23 cellular contexts compared by ENCODE assay signal in the genomic region with DNA sequence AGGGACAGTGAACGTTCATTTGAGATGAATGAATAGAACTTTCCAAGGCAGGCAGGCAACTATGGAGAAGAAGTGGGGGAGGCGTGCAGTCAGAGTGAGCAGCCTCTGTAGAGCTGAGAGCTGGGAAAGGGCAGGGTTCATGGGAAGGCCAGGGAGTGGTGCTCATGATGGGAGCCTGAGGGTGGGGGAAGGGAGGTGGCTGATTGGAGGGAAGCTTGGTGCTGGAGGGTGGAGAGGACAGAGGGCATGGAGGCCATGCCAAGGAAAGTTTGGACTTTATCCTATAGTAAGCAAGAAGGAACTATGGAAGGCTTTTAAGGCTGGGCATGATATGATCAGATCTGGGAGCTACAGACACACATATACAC. TPM values are rescaled to one million over a fixed set of nuclear protein-coding genes. Genes with fewer than 3 reads are reported as not detected.
DNase-seq lines count a peak whose midpoint lies in the region; ATAC-seq and TF ChIP-seq lines count a peak whose summit lies in the region.
"Had no signal": no experiment of that assay in that cellular context is flagged by ENCODE, and none has a peak within 500 bp of the region (broad histone marks: within the 10 kb centered on the region; RNA-seq: fewer than 3 reads in every experiment).

No MANE protein-coding gene starts in this region.

- peaks cover 2% of the 10 kb centered on the region for H3K4me1 Mint-ChIP-seq in activated CD4-positive, alpha-beta T cell treated with anti-CD3 and anti-CD28 coated beads, Interleukin-2, amount 10 ng/mL, durations not matched to agents 24 days and 14 days
- H3K4me1 Mint-ChIP-seq: activated naive CD8-positive, alpha-beta T cell treated with anti-CD3 and anti-CD28 coated beads, Interleukin-2, amount 10 ng/mL, durations not matched to agents 7 days and 5 days; CD8-positive, alpha-beta memory T cell; memory B cell had no signal

- TF ChIP-seq POLR2A in vagina (IDR thresholded peaks at IDR 0.05): no peak

- H2BK5ac ChIP-seq in neuronal stem cell (ENCODE audit: low read length): no peak overlapping the region

- intact Hi-C loops in right cardiac atrium (cut with DNase I) (loop anchor here in 2 of 4 donors (10.0 kb wide), 1 partner anchor 48 kb away; the partner anchor contains the start of gene LGALSL (in 2 of the 2)), left ventricle myocardium superior (cut with micrococcal nuclease) (loop anchor here (5.0 kb wide), 1 partner anchor 46 kb away; the partner anchor contains the start of gene LGALSL), left colon (cut with DNase I, micrococcal nuclease) (no loop called here), vagina (cut with DNase I) (loop anchor here (10.0 kb wide), 1 partner anchor 48 kb away; the partner anchor contains the start of gene LGALSL)
- intact Hi-C loops in activated CD4-positive, alpha-beta T cell treated with anti-CD3 and anti-CD28 coated beads, Interleukin-2, amount 10 ng/mL, durations not matched to agents 24 days and 14 days (cut with micrococcal nuclease): no loop called here

- no peak overlapping the region for H3K4me3 Mint-ChIP-seq in activated CD4-positive, alpha-beta T cell treated with anti-CD3 and anti-CD28 coated beads, Interleukin-2, amount 10 ng/mL, durations not matched to agents 24 days and 14 days
- H3K4me3 Mint-ChIP-seq: activated naive CD8-positive, alpha-beta T cell treated with anti-CD3 and anti-CD28 coated beads, Interleukin-2, amount 10 ng/mL, durations not matched to agents 7 days and 5 days; CD8-positive, alpha-beta memory T cell; endodermal cell; memory B cell; stimulated activated memory B cell treated with anti-CD40 and anti-IgM and Interleukin-4, amounts not matched to agents 10 μg/mL and 1 μg/mL and 100 μg/mL, for 72 hours had no signal

- WGBS in right cardiac atrium: 64% methylated on average over 2 of the region's 2 CpGs
- no CpG with 5 or more reads among the region's 2 CpGs for WGBS in neuronal stem cell (ENCODE audit: extremely low coverage in 2 of 2, insufficient read length in 2 of 2, insufficient replicate concordance in 1 of 2), 2 donors

- no peak overlapping the region for H2BK120ac ChIP-seq in neuronal stem cell (ENCODE audit: low read depth, low read length)

- no peak overlapping the region for H3K27ac Mint-ChIP-seq in activated CD4-positive, alpha-beta T cell treated with anti-CD3 and anti-CD28 coated beads, Interleukin-2, amount 10 ng/mL, durations not matched to agents 24 days and 14 days
- H3K27ac Mint-ChIP-seq: activated naive CD8-positive, alpha-beta T cell treated with anti-CD3 and anti-CD28 coated beads, Interleukin-2, amount 10 ng/mL, durations not matched to agents 7 days and 5 days; endodermal cell; memory B cell; stimulated activated memory B cell treated with anti-CD40 and anti-IgM and Interleukin-4, amounts not matched to agents 10 μg/mL and 1 μg/mL and 100 μg/mL, for 72 hours had no signal

- H3K36me3 ChIP-seq in neuronal stem cell (replicated peaks in 1 of 2; ENCODE audit: control insufficient read depth in 2 of 2, insufficient read depth in 2 of 2, low read length in 2 of 2) (no peaks in the 10 kb centered on the region), vagina (no peaks in the 10 kb centered on the region)
- H3K36me3 ChIP-seq: SJSA1, uterus had no signal

- peak in 1 of 2 donors; percentile 19 for ATAC-seq in right cardiac atrium
- no peak for ATAC-seq in left ventricle myocardium superior
- ATAC-seq in left colon: peak; percentile 82
- ATAC-seq: stimulated activated memory B cell treated with anti-CD40 and anti-IgM and Interleukin-4, amounts not matched to agents 10 μg/mL and 1 μg/mL and 100 μg/mL, for 72 hours had no signal

- H3K14ac ChIP-seq in neuronal stem cell (ENCODE audit: low read length): no peak overlapping the region

- peaks cover 17% of the 10 kb centered on the region for H3K27me3 Mint-ChIP-seq in activated CD4-positive, alpha-beta T cell treated with anti-CD3 and anti-CD28 coated beads, Interleukin-2, amount 10 ng/mL, durations not matched to agents 24 days and 14 days
- H3K27me3 Mint-ChIP-seq: stimulated activated memory B cell treated with anti-CD40 and anti-IgM and Interleukin-4, amounts not matched to agents 10 μg/mL and 1 μg/mL and 100 μg/mL, for 72 hours had no signal

- no peak overlapping the region for H3K4ac ChIP-seq in neuronal stem cell (ENCODE audit: low read length)

- H2BK15ac ChIP-seq in neuronal stem cell (ENCODE audit: low read length): no peak overlapping the region

- no peak overlapping the region for H3K4me2 ChIP-seq in neuronal stem cell (ENCODE audit: insufficient read depth, low read length, poor library complexity, severe bottlenecking)

- H3K9me3 ChIP-seq in right cardiac atrium (ENCODE audit: control insufficient read depth, low read length): no peaks in the 10 kb centered on the region
- H3K9me3 ChIP-seq in neuronal stem cell (replicated peaks in 1 of 2; ENCODE audit: control insufficient read depth in 2 of 2, insufficient read depth in 1 of 2, low read depth in 1 of 2, low read length in 2 of 2): no peaks in the 10 kb centered on the region
- H3K9me3 ChIP-seq in vagina: no peaks in the 10 kb centered on the region
- H3K9me3 ChIP-seq: SJSA1, uterus had no signal

- no peaks in the 10 kb centered on the region for H3K36me3 Mint-ChIP-seq in activated CD4-positive, alpha-beta T cell treated with anti-CD3 and anti-CD28 coated beads, Interleukin-2, amount 10 ng/mL, durations not matched to agents 24 days and 14 days (ENCODE audit: low read depth)
- H3K36me3 Mint-ChIP-seq: activated naive CD8-positive, alpha-beta T cell treated with anti-CD3 and anti-CD28 coated beads, Interleukin-2, amount 10 ng/mL, durations not matched to agents 7 days and 5 days; CD8-positive, alpha-beta memory T cell; stimulated activated memory B cell treated with anti-CD40 and anti-IgM and Interleukin-4, amounts not matched to agents 10 μg/mL and 1 μg/mL and 100 μg/mL, for 72 hours had no signal

- H3K4me1 ChIP-seq in right cardiac atrium (ENCODE audit: control insufficient read depth, insufficient read depth, low read length) (peaks cover 24% of the 10 kb centered on the region), neuronal stem cell (ENCODE audit: control insufficient read depth in 2 of 2, insufficient read depth in 1 of 2, low read depth in 1 of 2, low read length in 2 of 2) (peaks cover 33 to 38% of the 10 kb centered on the region in 2 donors), vagina (peaks cover 40% of the 10 kb centered on the region)
- H3K4me1 ChIP-seq: uterus had no signal

- H3K18ac ChIP-seq in neuronal stem cell (ENCODE audit: low read length): no peak overlapping the region

- no peak overlapping the region for H2BK12ac ChIP-seq in neuronal stem cell (ENCODE audit: low read length)

- H3K9me3 Mint-ChIP-seq in activated CD4-positive, alpha-beta T cell treated with anti-CD3 and anti-CD28 coated beads, Interleukin-2, amount 10 ng/mL, durations not matched to agents 24 days and 14 days: no peaks in the 10 kb centered on the region
- H3K9me3 Mint-ChIP-seq: CD8-positive, alpha-beta memory T cell; endodermal cell; memory B cell had no signal

- peak overlapping the region; percentile 0 for H2AFZ ChIP-seq in neuronal stem cell (ENCODE audit: low read length)

- H3K27ac ChIP-seq in right cardiac atrium (ENCODE audit: low read length) (no peak overlapping the region), neuronal stem cell (replicated peaks; ENCODE audit: low read length) (no peak overlapping the region), vagina (peak overlapping the region; percentile 77)
- H3K27ac ChIP-seq: SJSA1 had no signal

- H3K27me3 ChIP-seq in right cardiac atrium (ENCODE audit: control insufficient read depth, insufficient read depth): no peaks in the 10 kb centered on the region
- no peaks in the 10 kb centered on the region for H3K27me3 ChIP-seq in neuronal stem cell (ENCODE audit: control insufficient read depth in 3 of 3, insufficient read depth in 3 of 3, low read depth in 1 of 3, low read length in 3 of 3)
- no peaks in the 10 kb centered on the region for H3K27me3 ChIP-seq in vagina
- H3K27me3 ChIP-seq: uterus had no signal

- DNase-seq in right cardiac atrium (peak; percentile 51 to 60 (median 53)), left ventricle myocardium superior (no peak), left colon (peak; percentile 93 to 97), neuronal stem cell (ENCODE audit: low spot score) (no peak), vagina (ENCODE audit: extremely low spot score in 2 of 2) (peak in 1 of 2 donors; percentile 79), HCEC 1CT (no peak), amygdala (lab: John Stamatoyannopoulos, UW) (no peak)
- DNase-seq in activated CD4-positive, alpha-beta T cell treated with anti-CD3 and anti-CD28 coated beads, Interleukin-2, amount 10 ng/mL, durations not matched to agents 24 days and 14 days: no peak
- DNase-seq: ACHN; activated CD4-positive, alpha-beta T cell treated with anti-CD3 and anti-CD28 coated beads for 4 hours; activated naive CD8-positive, alpha-beta T cell treated with anti-CD3 and anti-CD28 coated beads, Interleukin-2, amount 10 ng/mL, durations not matched to agents 7 days and 5 days; CD8-positive, alpha-beta memory T cell; central memory CD4-positive, alpha-beta T cell; endodermal cell; NCI-H2029 treated with DMSO at 0.1 percent for 48 hours; NCI-H524 treated with DMSO at 0.1 percent for 48 hours; occipital lobe; T-helper 9 cell had no signal

- no peak overlapping the region for H2AK5ac ChIP-seq in neuronal stem cell (ENCODE audit: low read depth, low read length)

- H3K4me3 ChIP-seq in right cardiac atrium (ENCODE audit: low read length) (no peak overlapping the region), neuronal stem cell (ENCODE audit: low read length in 2 of 2) (no peak overlapping the region), vagina (no peak overlapping the region)
- H3K4me3 ChIP-seq: SJSA1, skin epidermis, uterus had no signal

- no peak overlapping the region for H4K8ac ChIP-seq in neuronal stem cell (ENCODE audit: low read depth, low read length)

- peak overlapping the region; percentile 27 for H4K91ac ChIP-seq in neuronal stem cell (ENCODE audit: low read depth, low read length, poor library complexity)

- H3K9ac ChIP-seq in neuronal stem cell (ENCODE audit: low read depth, low read length, poor library complexity): no peak overlapping the region

- no peaks in the 10 kb centered on the region for H3K79me1 ChIP-seq in neuronal stem cell (ENCODE audit: low read depth, low read length)

- no peak for TF ChIP-seq CTCF in vagina (IDR thresholded peaks at IDR 0.05)

- H3K23ac ChIP-seq in neuronal stem cell (ENCODE audit: low read depth, low read length, poor library complexity): no peak overlapping the region

RNA-seq across cellular contexts. Expression of gene LGALSL, which starts 47.6 kb away (rescaled TPM):
- total RNA-seq in right cardiac atrium (10 to 100 TPM; 11.5 to 19.1 (median 14.6) TPM), left ventricle myocardium superior (5.8 TPM), left colon (10 to 100 TPM; 43.6 to 45.5 TPM), vagina (13.0 TPM)
- polyA plus RNA-seq in right cardiac atrium: 8.1 TPM
- 23.9 TPM for polyA plus RNA-seq in neuronal stem cell (2013, experiment 1 of 2)
- 24.5 TPM for polyA plus RNA-seq in neuronal stem cell (2013, experiment 2 of 2)
- 1.4 and 2.8 TPM in 2 replicates for total RNA-seq in activated CD4-positive, alpha-beta T cell treated with anti-CD3 and anti-CD28 coated beads, Interleukin-2, amount 10 ng/mL, durations not matched to agents 24 days and 14 days

Comparison
In these comparisons a context has a peak if more than half of its experiments do, and no peak if none do; other contexts are left out.
1. DNase-seq: peak in right cardiac atrium (3 of 3) and left colon (2 of 2); none in left ventricle myocardium superior (single experiment), neuronal stem cell (single experiment), HCEC 1CT (single experiment), activated CD4-positive, alpha-beta T cell treated with anti-CD3 and anti-CD28 coated beads, Interleukin-2, amount 10 ng/mL, durations not matched to agents 24 days and 14 days (single experiment) and amygdala (0 of 56).
2. intact Hi-C loops: an anchor here in left ventricle myocardium superior (5.0 kb wide) and vagina (10.0 kb wide); none called in left colon and activated CD4-positive, alpha-beta T cell treated with anti-CD3 and anti-CD28 coated beads, Interleukin-2, amount 10 ng/mL, durations not matched to agents 24 days and 14 days.